Comparison of ENCODE assay signal across 12 cellular contexts in the genomic region with DNA sequence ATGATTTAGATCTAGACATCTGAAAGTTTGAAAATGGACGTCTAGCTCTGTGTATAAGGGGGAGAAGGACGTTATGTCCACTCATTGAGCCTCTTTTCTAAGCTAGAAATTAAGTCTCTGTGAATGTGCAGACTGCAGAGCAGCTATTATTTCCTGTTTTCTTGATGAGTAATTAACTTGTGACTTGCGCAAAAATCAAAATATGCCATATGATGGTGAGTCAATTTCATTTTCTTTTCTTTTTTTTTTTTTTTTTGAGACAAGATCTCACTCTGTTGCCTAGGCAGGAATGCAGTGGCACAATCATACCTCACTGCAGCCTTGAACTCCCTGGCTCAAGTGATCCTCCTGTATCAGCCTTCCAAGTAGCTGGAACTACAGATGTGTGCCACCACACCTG. TPM values are rescaled to one million over a fixed set of nuclear protein-coding genes. Genes with fewer than 3 reads are reported as not detected.
DNase-seq lines count a peak whose midpoint lies in the region; ATAC-seq lines count a peak whose summit lies in the region.
"Had no signal": no experiment of that assay in that cellular context is flagged by ENCODE, and none has a peak within 500 bp of the region (broad histone marks: within the 10 kb centered on the region; RNA-seq: fewer than 3 reads in every experiment).

No MANE protein-coding gene starts in this region.

- H3K27me3 ChIP-seq in CD4-positive, CD25-positive, alpha-beta regulatory T cell (ENCODE audit: control insufficient read depth, insufficient read depth, low read length): no peaks in the 10 kb centered on the region
- H3K27me3 ChIP-seq in aorta (ENCODE audit: control insufficient read depth in 1 of 2, insufficient read depth in 2 of 2, low read length in 1 of 2): no peaks in the 10 kb centered on the region
- H3K27me3 ChIP-seq: dorsolateral prefrontal cortex had no signal

- peaks cover 7% of the 10 kb centered on the region for H3K36me3 Mint-ChIP-seq in CD4-positive, CD25-positive, alpha-beta regulatory T cell

- peak overlapping the region in 2 of 3 donors; percentile 4 to 45 for H3K27ac Mint-ChIP-seq in CD4-positive, CD25-positive, alpha-beta regulatory T cell

- H3K9me3 ChIP-seq in CD4-positive, CD25-positive, alpha-beta regulatory T cell (ENCODE audit: control insufficient read depth in 2 of 2, low read length in 2 of 2): no peaks in the 10 kb centered on the region
- H3K9me3 ChIP-seq in aorta (ENCODE audit: control insufficient read depth, low read length): no peaks in the 10 kb centered on the region

- in situ Hi-C loops in G401 (cut with HindIII; ENCODE audit: low sequenced_read_pairs): no loop called here

- H3K27ac ChIP-seq in CD4-positive, CD25-positive, alpha-beta regulatory T cell (ENCODE audit: insufficient read depth, low read length, poor library complexity, severe bottlenecking): peak overlapping the region; percentile 38
- peak overlapping the region in 1 of 2 donors; percentile 44 for H3K27ac ChIP-seq in aorta (ENCODE audit: low read depth in 1 of 2, low read length in 2 of 2)

- peaks cover 8 to 15% (median 12%) of the 10 kb centered on the region in 4 donors for H3K4me1 Mint-ChIP-seq in CD4-positive, CD25-positive, alpha-beta regulatory T cell
- H3K4me1 Mint-ChIP-seq: naive B cell had no signal

- no peaks in the 10 kb centered on the region for H3K27me3 Mint-ChIP-seq in CD4-positive, CD25-positive, alpha-beta regulatory T cell
- H3K27me3 Mint-ChIP-seq: naive B cell had no signal

- peak overlapping the region; percentile 6 for H3K4me3 ChIP-seq in CD4-positive, CD25-positive, alpha-beta regulatory T cell (ENCODE audit: low read depth, low read length)
- H3K4me3 ChIP-seq in aorta (ENCODE audit: low read length in 2 of 2): no peak overlapping the region
- H3K4me3 ChIP-seq: dorsolateral prefrontal cortex had no signal

- H3K4me1 ChIP-seq in CD4-positive, CD25-positive, alpha-beta regulatory T cell (ENCODE audit: control insufficient read depth, insufficient read depth, low read length, poor library complexity, severe bottlenecking): no peaks in the 10 kb centered on the region
- peaks cover 0 to 4% of the 10 kb centered on the region in 2 donors for H3K4me1 ChIP-seq in aorta (ENCODE audit: control insufficient read depth in 1 of 2, insufficient read depth in 2 of 2, low read length in 2 of 2)

- no peaks in the 10 kb centered on the region for H3K9me3 Mint-ChIP-seq in CD4-positive, CD25-positive, alpha-beta regulatory T cell
- H3K9me3 Mint-ChIP-seq: naive B cell had no signal

- DNase-seq in CD4-positive, CD25-positive, alpha-beta regulatory T cell: peak in 1 of 3 donors; percentile 64
- DNase-seq in NOMO-1 treated with DMSO at 0.1 percent for 48 hours (lab: John Stamatoyannopoulos, UW; ENCODE audit: unreplicated experiment) (peak; percentile 83), dermis blood vessel endothelial cell (peak; percentile 90), non-pigmented ciliary epithelial cell (ENCODE audit: low read depth) (peak; percentile 65), aorta (no peak), middle frontal gyrus (ENCODE audit: extremely low spot score, low spot score) (no peak), G401 (ENCODE audit: low spot score) (no peak)
- DNase-seq: dorsolateral prefrontal cortex, GF-D8, naive B cell, NCI-H510A treated with DMSO at 0.1 percent for 48 hours had no signal

- 78 to 79% methylated on average over 3 of the region's 3 CpGs for WGBS in aorta, 2 donors

- H3K36me3 ChIP-seq in CD4-positive, CD25-positive, alpha-beta regulatory T cell (ENCODE audit: control insufficient read depth, insufficient read depth, low read length): peaks cover 6% of the 10 kb centered on the region
- no peaks in the 10 kb centered on the region for H3K36me3 ChIP-seq in aorta (ENCODE audit: control insufficient read depth in 1 of 2, insufficient read depth in 2 of 2, low read length in 1 of 2)

- intact Hi-C loops in aorta (cut with DNase I): no loop called here

- H3K4me3 Mint-ChIP-seq in CD4-positive, CD25-positive, alpha-beta regulatory T cell: no peak overlapping the region
- H3K4me3 Mint-ChIP-seq: naive B cell had no signal

- ATAC-seq in CD4-positive, CD25-positive, alpha-beta regulatory T cell (ENCODE audit: low read depth in 2 of 2): peak; percentile 79 to 84
- ATAC-seq in aorta (ENCODE audit: low FRiP score): no peak
- no peak for ATAC-seq in GM21447 (IDR thresholded peaks at IDR 0.05; ENCODE audit: unreplicated experiment)

RNA-seq across cellular contexts. Expression of a gene that starts 14.1 kb away (rescaled TPM):
- 8.5 TPM for total RNA-seq in CD4-positive, CD25-positive, alpha-beta regulatory T cell
- 10 to 100 TPM in 2 of 4 donors, 1 to 10 TPM in 2; 7.5 to 11.8 (median 9.8) TPM for polyA plus RNA-seq in CD4-positive, CD25-positive, alpha-beta regulatory T cell
- total RNA-seq in dermis blood vessel endothelial cell (45.1 and 47.1 TPM in 2 replicates), aorta (10 to 100 TPM; 12.6 to 17.4 TPM)
- polyA plus RNA-seq in aorta: 10 to 100 TPM; 18.8 to 20.9 TPM
- 8.7 and 17.5 TPM in 2 replicates for total RNA-seq in G401 (2014; rRNA removed; shearing (Covaris generic))

RNA-seq across cellular contexts. Expression of a gene that starts 21.5 kb away (rescaled TPM):
- total RNA-seq in CD4-positive, CD25-positive, alpha-beta regulatory T cell: 94.0 TPM
- 100 to 1,000 TPM; 264 to 422 (median 337) TPM for polyA plus RNA-seq in CD4-positive, CD25-positive, alpha-beta regulatory T cell
- total RNA-seq in dermis blood vessel endothelial cell (285 and 407 TPM in 2 replicates), aorta (100 to 1,000 TPM; 150 to 179 TPM)
- polyA plus RNA-seq in aorta: 100 to 1,000 TPM; 367 to 767 TPM
- total RNA-seq in G401 (2014; rRNA removed; shearing (Covaris generic)): 166 and 216 TPM in 2 replicates

RNA-seq across cellular contexts. Expression of a gene that starts 53.6 kb away (rescaled TPM):
- 114 TPM for total RNA-seq in CD4-positive, CD25-positive, alpha-beta regulatory T cell
- 10 to 100 TPM; 67.4 to 82.4 (median 74.4) TPM for polyA plus RNA-seq in CD4-positive, CD25-positive, alpha-beta regulatory T cell
- 81.5 and 95.7 TPM in 2 replicates for total RNA-seq in dermis blood vessel endothelial cell
- total RNA-seq in aorta: 10 to 100 TPM; 40.6 to 47.9 TPM
- polyA plus RNA-seq in aorta: 10 to 100 TPM; 14.8 to 18.7 TPM
- total RNA-seq in G401 (2014; rRNA removed; shearing (Covaris generic)): 6.3 and 7.8 TPM in 2 replicates

Comparison
In these comparisons a context has a peak if more than half of its experiments do, and no peak if none do; other contexts are left out.
1. ATAC-seq: peak in CD4-positive, CD25-positive, alpha-beta regulatory T cell (2 of 2); none in aorta (single experiment) and GM21447 (single experiment).
2. DNase-seq: peak in NOMO-1 treated with DMSO at 0.1 percent for 48 hours (single experiment), dermis blood vessel endothelial cell (single experiment) and non-pigmented ciliary epithelial cell (single experiment); none in aorta (0 of 2), middle frontal gyrus (single experiment) and G401 (single experiment).